In the genomic region with DNA sequence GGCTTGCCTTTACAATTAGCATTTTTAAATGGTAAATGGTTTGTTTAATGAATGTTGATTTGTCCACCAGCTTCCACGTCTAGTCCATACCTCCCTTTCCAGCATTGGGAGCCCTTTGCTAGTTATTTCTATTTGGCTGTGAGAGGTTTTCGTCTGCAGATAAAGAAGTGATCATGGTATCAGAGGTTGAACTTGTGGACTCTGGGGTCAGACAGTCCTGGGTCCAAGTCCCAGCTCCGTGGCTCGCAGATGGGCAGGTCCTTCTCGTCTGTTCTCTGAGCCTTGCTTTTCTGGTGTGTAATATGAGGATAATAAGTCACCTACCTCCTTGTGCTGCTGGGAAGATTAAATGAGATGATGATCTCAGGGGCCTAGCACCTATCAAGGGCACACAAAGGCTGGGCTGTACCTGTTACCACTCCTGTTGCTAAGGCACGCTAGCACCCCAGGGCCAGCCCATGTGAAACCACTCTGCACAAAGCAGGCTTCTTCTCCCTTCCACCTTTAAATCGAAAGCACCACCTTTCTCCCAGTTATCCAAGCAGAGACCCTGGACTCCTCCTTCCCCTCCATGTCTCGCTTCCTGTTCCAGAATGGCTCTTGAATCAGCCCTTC, we compare ENCODE assay signal across 19 cellular contexts.
DNase-seq lines count a peak whose midpoint lies in the region; ATAC-seq and TF ChIP-seq lines count a peak whose summit lies in the region.
"Had no signal": no experiment of that assay in that cellular context is flagged by ENCODE, and none has a peak within 500 bp of the region (broad histone marks: within the 10 kb centered on the region; RNA-seq: fewer than 3 reads in every experiment).

No MANE protein-coding gene starts in this region.

- peak in 3 of 4 donors; percentile 13 to 55 (median 14) for ATAC-seq in right lobe of liver
- no peak for ATAC-seq in GM21717 (IDR thresholded peaks at IDR 0.05; ENCODE audit: unreplicated experiment)
- ATAC-seq: K562 had no signal

- no peaks in the 10 kb centered on the region for H3K27me3 ChIP-seq in BLaER1 treated with 17β-estradiol and CSF1 and Interleukin-3, amounts not matched to agents 10 nM and 100 nM
- H3K27me3 ChIP-seq in right lobe of liver = no peaks in the 10 kb centered on the region
- no peaks in the 10 kb centered on the region for H3K27me3 ChIP-seq in skeletal muscle tissue (ENCODE audit: control insufficient read depth in 3 of 3, insufficient read depth in 3 of 3, low read length in 3 of 3)
- H3K27me3 ChIP-seq: colonic mucosa, pancreas, tibial nerve had no signal

- TF ChIP-seq CTCF in right lobe of liver (IDR thresholded peaks at IDR 0.05) = no peak

- no peak for TF ChIP-seq POLR2A in right lobe of liver (IDR thresholded peaks at IDR 0.05)

- peaks cover 31 to 48% (median 43%) of the 10 kb centered on the region in 10 experiments for H3K4me1 ChIP-seq in BLaER1 treated with 17β-estradiol and CSF1 and Interleukin-3, amounts not matched to agents 10 nM and 100 nM
- H3K4me1 ChIP-seq in right lobe of liver = peaks cover 0 to 6% (median 0%) of the 10 kb centered on the region in 4 donors
- peaks cover 18 to 22% (median 19%) of the 10 kb centered on the region in 3 donors for H3K4me1 ChIP-seq in skeletal muscle tissue (ENCODE audit: control insufficient read depth in 3 of 3, insufficient read depth in 3 of 3, low read length in 3 of 3)
- H3K4me1 ChIP-seq: colonic mucosa, pancreas had no signal

- peak overlapping the region; percentile 38 to 85 (median 61) for H3K4me2 ChIP-seq in BLaER1 treated with 17β-estradiol and CSF1 and Interleukin-3, amounts not matched to agents 10 nM and 100 nM

- POLR2A ChIA-PET in activated CD4-positive, alpha-beta T cell treated with anti-CD3 and anti-CD28 coated beads, Interleukin-2, amount 10 ng/mL, durations not matched to agents 7 days and 5 days (lab: Charles Lee) = no interaction called here

- CTCF ChIA-PET in activated CD4-positive, alpha-beta T cell treated with anti-CD3 and anti-CD28 coated beads, Interleukin-2, amount 10 ng/mL, durations not matched to agents 7 days and 5 days (lab: Charles Lee) = no interaction called here

- DNase-seq in right lobe of liver = no peak
- DNase-seq in activated CD4-positive, alpha-beta T cell treated with anti-CD3 and anti-CD28 coated beads, Interleukin-2, amount 10 ng/mL, durations not matched to agents 7 days and 5 days = no peak
- no peak for DNase-seq in NCI-H345 (lab: John Stamatoyannopoulos, UW)
- no peak for DNase-seq in NCI-H1105 (lab: John Stamatoyannopoulos, UW)
- DNase-seq: activated CD4-positive, alpha-beta T cell treated with anti-CD3 and anti-CD28 coated beads for 48 hours; activated CD8-positive, alpha-beta memory T cell treated with anti-CD3 and anti-CD28 coated beads, Interleukin-2, amount 50 U/mL, for 48 hours; activated effector memory CD4-positive, alpha-beta T cell treated with anti-CD3 and anti-CD28 coated beads, Interleukin-2, amount 50 U/mL, for 16 hours; colonic mucosa; DMS79; GOT3; NCI-H1930; NCI-H446 treated with DMSO at 0.1 percent for 48 hours; pancreas had no signal

- WGBS in right lobe of liver (ENCODE audit: insufficient coverage, low coverage, low lambda C conversion rate, missing lambda C conversion rate) = 65% methylated on average over 5 of the region's 8 CpGs

- H3K9me3 Mint-ChIP-seq in dendritic cell treated with granulocyte-macrophage colony-stimulating factor and Interleukin-4, amounts not matched to agents 40 ng/mL and 50 ng/mL, for 4 days = no peaks in the 10 kb centered on the region
- no peaks in the 10 kb centered on the region for H3K9me3 Mint-ChIP-seq in activated CD4-positive, alpha-beta T cell treated with anti-CD3 and anti-CD28 coated beads, Interleukin-2, amount 10 ng/mL, durations not matched to agents 7 days and 5 days

- peak overlapping the region in 1 of 11 experiments; percentile 26; a peak in 1 of 22 replicates for H3K27ac ChIP-seq in BLaER1 treated with 17β-estradiol and CSF1 and Interleukin-3, amounts not matched to agents 10 nM and 100 nM
- H3K27ac ChIP-seq in right lobe of liver (no peak overlapping the region), skeletal muscle tissue (ENCODE audit: low read depth, low read length) (peak overlapping the region; percentile 18)
- H3K27ac ChIP-seq: colonic mucosa, pancreas had no signal

- no peak overlapping the region for H3K9ac ChIP-seq in BLaER1 treated with 17β-estradiol and CSF1 and Interleukin-3, amounts not matched to agents 10 nM and 100 nM
- no peak overlapping the region for H3K9ac ChIP-seq in skeletal muscle tissue (ENCODE audit: low read depth in 1 of 3, low read length in 3 of 3)

- no peaks in the 10 kb centered on the region for H4K20me1 ChIP-seq in BLaER1 treated with 17β-estradiol and CSF1 and Interleukin-3, amounts not matched to agents 10 nM and 100 nM

- H3K4me1 Mint-ChIP-seq in dendritic cell treated with granulocyte-macrophage colony-stimulating factor and Interleukin-4, amounts not matched to agents 40 ng/mL and 50 ng/mL, for 4 days (ENCODE audit: low read depth) = peaks cover 57% of the 10 kb centered on the region
- H3K4me1 Mint-ChIP-seq in activated CD4-positive, alpha-beta T cell treated with anti-CD3 and anti-CD28 coated beads, Interleukin-2, amount 10 ng/mL, durations not matched to agents 7 days and 5 days = peaks cover 3% of the 10 kb centered on the region

- H3K9me3 ChIP-seq in BLaER1 treated with 17β-estradiol and CSF1 and Interleukin-3, amounts not matched to agents 10 nM and 100 nM (replicated peaks in 1 of 11) = no peaks in the 10 kb centered on the region
- H3K9me3 ChIP-seq in right lobe of liver = no peaks in the 10 kb centered on the region
- no peaks in the 10 kb centered on the region for H3K9me3 ChIP-seq in skeletal muscle tissue (ENCODE audit: control insufficient read depth in 3 of 3, low read length in 3 of 3)
- H3K9me3 ChIP-seq: colonic mucosa, pancreas, tibial nerve had no signal

- no peak overlapping the region for H3K4me3 ChIP-seq in BLaER1 treated with 17β-estradiol and CSF1 and Interleukin-3, amounts not matched to agents 10 nM and 100 nM
- H3K4me3 ChIP-seq in right lobe of liver (no peak overlapping the region), skeletal muscle tissue (ENCODE audit: low read length in 3 of 3) (no peak overlapping the region)
- H3K4me3 ChIP-seq: colonic mucosa, K562, pancreas, tibial nerve had no signal

- intact Hi-C loops in dendritic cell treated with granulocyte-macrophage colony-stimulating factor and Interleukin-4, amounts not matched to agents 40 ng/mL and 50 ng/mL, for 4 days (cut with micrococcal nuclease) = no loop called here
- intact Hi-C loops in right lobe of liver (cut with DNase I) = no loop called here

- H3K36me3 Mint-ChIP-seq in dendritic cell treated with granulocyte-macrophage colony-stimulating factor and Interleukin-4, amounts not matched to agents 40 ng/mL and 50 ng/mL, for 4 days (ENCODE audit: low read depth) = no peaks in the 10 kb centered on the region
- no peaks in the 10 kb centered on the region for H3K36me3 Mint-ChIP-seq in activated CD4-positive, alpha-beta T cell treated with anti-CD3 and anti-CD28 coated beads, Interleukin-2, amount 10 ng/mL, durations not matched to agents 7 days and 5 days (ENCODE audit: low read depth)

- H3K27ac Mint-ChIP-seq in dendritic cell treated with granulocyte-macrophage colony-stimulating factor and Interleukin-4, amounts not matched to agents 40 ng/mL and 50 ng/mL, for 4 days = peak overlapping the region; percentile 70
- H3K27ac Mint-ChIP-seq in activated CD4-positive, alpha-beta T cell treated with anti-CD3 and anti-CD28 coated beads, Interleukin-2, amount 10 ng/mL, durations not matched to agents 7 days and 5 days = no peak overlapping the region

- H3K27me3 Mint-ChIP-seq in dendritic cell treated with granulocyte-macrophage colony-stimulating factor and Interleukin-4, amounts not matched to agents 40 ng/mL and 50 ng/mL, for 4 days = no peaks in the 10 kb centered on the region
- H3K27me3 Mint-ChIP-seq in activated CD4-positive, alpha-beta T cell treated with anti-CD3 and anti-CD28 coated beads, Interleukin-2, amount 10 ng/mL, durations not matched to agents 7 days and 5 days = peaks cover 6% of the 10 kb centered on the region

- H3K4me3 Mint-ChIP-seq in dendritic cell treated with granulocyte-macrophage colony-stimulating factor and Interleukin-4, amounts not matched to agents 40 ng/mL and 50 ng/mL, for 4 days = peak overlapping the region; percentile 30
- no peak overlapping the region for H3K4me3 Mint-ChIP-seq in activated CD4-positive, alpha-beta T cell treated with anti-CD3 and anti-CD28 coated beads, Interleukin-2, amount 10 ng/mL, durations not matched to agents 7 days and 5 days

- H3K36me3 ChIP-seq in BLaER1 treated with 17β-estradiol and CSF1 and Interleukin-3, amounts not matched to agents 10 nM and 100 nM = no peaks in the 10 kb centered on the region
- no peaks in the 10 kb centered on the region for H3K36me3 ChIP-seq in right lobe of liver
- no peaks in the 10 kb centered on the region for H3K36me3 ChIP-seq in skeletal muscle tissue (ENCODE audit: control insufficient read depth in 3 of 3, insufficient read depth in 3 of 3, low read length in 3 of 3)
- H3K36me3 ChIP-seq: colonic mucosa, pancreas, tibial nerve had no signal
